ENCODE assay signal across 8 cellular contexts in genomic region chr12:104381721-104382480, GRCh38.
DNase-seq lines count a peak whose midpoint lies in the region; ATAC-seq and TF ChIP-seq lines count a peak whose summit lies in the region.

No MANE protein-coding gene starts in this region.

- no peak overlapping the region for H3K27ac ChIP-seq in HUES6 (ENCODE audit: low read depth, low read length)

- no peaks in the 10 kb centered on the region; the same call in 1 of the 2 replicates for H3K4me1 ChIP-seq in HUES6 (ENCODE audit: control insufficient read depth, insufficient read depth, low read length)
- H3K4me1 ChIP-seq in NT2/D1 (ENCODE audit: insufficient read depth, insufficient read length): peaks cover 3% of the 10 kb centered on the region
- peaks cover 7% of the 10 kb centered on the region for H3K4me1 ChIP-seq in mucosa of stomach (ENCODE audit: control insufficient read depth, insufficient read depth, low read length)

- ATAC-seq in HG02981 (IDR thresholded peaks at IDR 0.05; ENCODE audit: unreplicated experiment): no peak

- H3K27me3 ChIP-seq in HUES6 (ENCODE audit: control insufficient read depth, insufficient read depth, low read length): no peaks in the 10 kb centered on the region
- H3K27me3 ChIP-seq in NT2/D1 (ENCODE audit: insufficient read depth, insufficient read length): no peaks in the 10 kb centered on the region
- H3K27me3 ChIP-seq in mucosa of stomach (ENCODE audit: control insufficient read depth, insufficient read depth, low read length): peaks cover 3% of the 10 kb centered on the region

- H3K36me3 ChIP-seq in HUES6 (ENCODE audit: control insufficient read depth, insufficient read depth, low read length) (no peaks in the 10 kb centered on the region), NT2/D1 (ENCODE audit: insufficient read depth, insufficient read length, low read length) (no peaks in the 10 kb centered on the region), mucosa of stomach (ENCODE audit: control insufficient read depth, insufficient read depth, low read length) (no peaks in the 10 kb centered on the region)

- H3K9ac ChIP-seq in HUES6 (ENCODE audit: low read length) (no peak overlapping the region), NT2/D1 (ENCODE audit: insufficient read length, low read depth) (peak overlapping the region; percentile 51), mucosa of stomach (ENCODE audit: low read length) (peak overlapping the region; percentile 18)

- H3K9me3 ChIP-seq in HUES6 (ENCODE audit: control insufficient read depth, insufficient read depth, low read depth, low read length): no peaks in the 10 kb centered on the region
- no peaks in the 10 kb centered on the region for H3K9me3 ChIP-seq in NT2/D1 (ENCODE audit: insufficient read depth, low read length)
- no peaks in the 10 kb centered on the region for H3K9me3 ChIP-seq in mucosa of stomach (ENCODE audit: control insufficient read depth, low read length)

- peak; percentile 97 for TF ChIP-seq CTCF in GM12873 (IDR thresholded peaks at IDR 0.05; ENCODE audit: insufficient read depth, low read depth, low read length, missing control alignments)
- TF ChIP-seq CTCF in epithelial cell of esophagus (IDR thresholded peaks at IDR 0.05; ENCODE audit: insufficient read depth, low read depth, low read length, missing control alignments): peak; percentile 90

- H3K4me3 ChIP-seq in HUES6 (ENCODE audit: low read depth, low read length): peak overlapping the region; percentile 17; the same call in 1 of the 2 replicates
- H3K4me3 ChIP-seq in NT2/D1 (ENCODE audit: insufficient read length, low read depth): no peak overlapping the region
- H3K4me3 ChIP-seq in epithelial cell of esophagus (ENCODE audit: low read length): no peak overlapping the region
- no peak overlapping the region for H3K4me3 ChIP-seq in mucosa of stomach (ENCODE audit: low read length)

- DNase-seq in NT2/D1 (ENCODE audit: low read depth, low spot score): peak; percentile 87
- DNase-seq in activated CD8-positive, alpha-beta memory T cell treated with anti-CD3 and anti-CD28 coated beads, Interleukin-2, amount 50 U/mL, for 24 hours (ENCODE audit: extremely low read depth): peak; percentile 64
- peak; percentile 81 for DNase-seq in epithelial cell of esophagus (ENCODE audit: low read depth)
- DNase-seq in stimulated activated CD8-positive, alpha-beta memory T cell treated with anti-CD3 and anti-CD28 coated beads, Interleukin-4, amount 100 ng/mL, for 48 hours: peak; percentile 89
